8 cellular contexts compared by ENCODE assay signal in the genomic region with DNA sequence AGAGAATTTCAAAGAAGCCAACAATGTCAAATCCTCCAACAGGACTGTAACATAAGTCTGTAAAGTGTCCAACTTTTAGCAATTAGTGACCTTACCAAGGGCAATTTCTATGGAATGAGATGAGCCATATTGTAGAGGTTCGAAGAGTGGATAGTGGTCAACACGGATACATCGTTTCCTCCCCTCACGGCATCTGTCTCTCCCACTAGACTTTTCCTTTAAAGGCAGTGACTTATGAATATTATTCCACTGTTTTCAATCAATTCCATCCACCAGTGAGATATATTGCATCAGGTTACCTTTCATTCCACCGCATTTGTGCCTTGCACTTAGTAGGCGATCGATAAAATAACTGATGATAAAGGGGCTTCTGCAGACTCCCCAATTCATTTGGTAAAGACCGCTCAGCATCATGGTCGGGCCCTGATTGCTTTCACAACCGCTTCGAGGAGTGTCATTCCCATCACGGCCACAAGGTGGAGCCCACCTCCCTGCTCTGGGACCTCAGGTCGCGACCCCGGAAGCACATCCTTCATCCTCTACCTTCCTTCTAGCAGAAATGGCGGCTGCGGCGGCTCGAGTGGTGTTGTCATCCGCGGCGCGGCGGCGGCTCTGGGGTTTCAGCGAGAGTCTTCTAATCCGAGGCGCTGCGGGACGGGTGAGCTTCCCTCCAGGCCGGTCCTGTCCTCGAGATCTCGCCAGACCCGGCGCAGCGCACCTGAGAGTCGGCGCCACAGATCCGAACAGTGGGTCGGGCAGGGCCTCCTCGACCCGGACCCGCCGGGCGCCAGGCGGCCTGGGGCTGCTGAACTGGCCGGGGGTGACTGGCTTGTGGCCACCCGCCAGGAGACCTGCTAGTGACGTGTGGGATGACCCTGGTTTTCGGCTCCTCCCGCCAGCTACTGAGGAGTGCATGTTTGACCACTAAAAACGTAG. TPM values are rescaled to one million over a fixed set of nuclear protein-coding genes. Genes with fewer than 3 reads are reported as not detected.
DNase-seq lines count a peak whose midpoint lies in the region; TF ChIP-seq lines count a peak whose summit lies in the region.

A gene with protein sequence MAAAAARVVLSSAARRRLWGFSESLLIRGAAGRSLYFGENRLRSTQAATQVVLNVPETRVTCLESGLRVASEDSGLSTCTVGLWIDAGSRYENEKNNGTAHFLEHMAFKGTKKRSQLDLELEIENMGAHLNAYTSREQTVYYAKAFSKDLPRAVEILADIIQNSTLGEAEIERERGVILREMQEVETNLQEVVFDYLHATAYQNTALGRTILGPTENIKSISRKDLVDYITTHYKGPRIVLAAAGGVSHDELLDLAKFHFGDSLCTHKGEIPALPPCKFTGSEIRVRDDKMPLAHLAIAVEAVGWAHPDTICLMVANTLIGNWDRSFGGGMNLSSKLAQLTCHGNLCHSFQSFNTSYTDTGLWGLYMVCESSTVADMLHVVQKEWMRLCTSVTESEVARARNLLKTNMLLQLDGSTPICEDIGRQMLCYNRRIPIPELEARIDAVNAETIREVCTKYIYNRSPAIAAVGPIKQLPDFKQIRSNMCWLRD (plus strand): TSS at position 535 of the 936 bp plus-strand sequence. CDS start 25 bp downstream, at position 560.

- peaks cover 11% of the 10 kb centered on the region for H3K36me3 ChIP-seq in H7 (replicated peaks; ENCODE audit: control insufficient read depth, insufficient read depth, low read length)
- H3K36me3 ChIP-seq in Loucy (ENCODE audit: insufficient read depth, low read length) = peaks cover 16% of the 10 kb centered on the region; the same call in 1 of the 2 replicates

- peaks cover 16% of the 10 kb centered on the region for H3K4me1 Mint-ChIP-seq in nephron
- H3K4me1 Mint-ChIP-seq in stimulated activated naive CD8-positive, alpha-beta T cell treated with anti-CD3 and anti-CD28 coated beads, Interleukin-15, Interleukin-2, amounts not matched to agents 100 ng/mL and 50 ng/mL, for 24 hours (ENCODE audit: low read depth) = peaks cover 36% of the 10 kb centered on the region

- TF ChIP-seq POLR2A in Raji (IDR thresholded peaks at IDR 0.05; ENCODE audit: insufficient read depth, low read depth, low read length) = peak; percentile 85

- peaks cover 25% of the 10 kb centered on the region for H3K36me3 Mint-ChIP-seq in nephron (ENCODE audit: low read depth)
- peaks cover 33% of the 10 kb centered on the region for H3K36me3 Mint-ChIP-seq in stimulated activated naive CD8-positive, alpha-beta T cell treated with anti-CD3 and anti-CD28 coated beads, Interleukin-15, Interleukin-2, amounts not matched to agents 100 ng/mL and 50 ng/mL, for 24 hours (ENCODE audit: low read depth)

- H3K9me3 ChIP-seq in Loucy (ENCODE audit: insufficient read depth, low read depth, low read length) = no peaks in the 10 kb centered on the region

- H3K27ac Mint-ChIP-seq in nephron = peak within 1 kb of the TSS; percentile 74 to 83 (median 82)
- H3K27ac Mint-ChIP-seq in stimulated activated naive CD8-positive, alpha-beta T cell treated with anti-CD3 and anti-CD28 coated beads, Interleukin-15, Interleukin-2, amounts not matched to agents 100 ng/mL and 50 ng/mL, for 24 hours = peak within 1 kb of the TSS; percentile 93

- H3K9me2 ChIP-seq in Loucy (replicated peaks; ENCODE audit: low read depth, low read length) = no peaks in the 10 kb centered on the region

- H3K4me2 ChIP-seq in Loucy (ENCODE audit: low read depth, low read length, poor library complexity, severe bottlenecking) = peak within 1 kb of the TSS; percentile 97

- H3K27me3 ChIP-seq in H7 (ENCODE audit: control insufficient read depth, insufficient read depth, low read length) (no peaks in the 10 kb centered on the region; the same call in 1 of the 2 replicates), Loucy (ENCODE audit: insufficient read depth, low read length, poor library complexity, severe bottlenecking) (peaks cover 7% of the 10 kb centered on the region)

- H3K4me3 ChIP-seq in H7 (ENCODE audit: insufficient read depth, low read depth, low read length) (peak within 1 kb of the TSS; percentile 82), Loucy (ENCODE audit: low read length, poor library complexity, severe bottlenecking) (peak within 1 kb of the TSS; percentile 98), fibroblast of pulmonary artery (replicated peaks; ENCODE audit: low read depth, low read length) (peak within 1 kb of the TSS; percentile 86)

- peak within 1 kb of the TSS; percentile 87 to 90 (median 88) for H3K4me3 Mint-ChIP-seq in nephron
- H3K4me3 Mint-ChIP-seq in stimulated activated naive CD8-positive, alpha-beta T cell treated with anti-CD3 and anti-CD28 coated beads, Interleukin-15, Interleukin-2, amounts not matched to agents 100 ng/mL and 50 ng/mL, for 24 hours = peak within 1 kb of the TSS; percentile 89

- in situ Hi-C loops in G401 (cut with HindIII; ENCODE audit: low sequenced_read_pairs) = no loop called here

- H3K4me1 ChIP-seq in Loucy (ENCODE audit: insufficient read depth, low read length, poor library complexity, severe bottlenecking) = peaks cover 23% of the 10 kb centered on the region

- H3K79me2 ChIP-seq in Loucy (ENCODE audit: insufficient read depth, low read length) = peaks cover 41% of the 10 kb centered on the region

- H2AFZ ChIP-seq in Loucy (ENCODE audit: low read length) = peak within 1 kb of the TSS; percentile 99

- peaks cover 7% of the 10 kb centered on the region for H3K27me3 Mint-ChIP-seq in nephron (ENCODE audit: low read depth)
- H3K27me3 Mint-ChIP-seq in stimulated activated naive CD8-positive, alpha-beta T cell treated with anti-CD3 and anti-CD28 coated beads, Interleukin-15, Interleukin-2, amounts not matched to agents 100 ng/mL and 50 ng/mL, for 24 hours = peaks cover 6% of the 10 kb centered on the region

- TF ChIP-seq CTCF in Loucy (conservative IDR thresholded peaks at IDR 0.05; ENCODE audit: low read length) = peak; percentile 79
- peak; percentile 91 for TF ChIP-seq CTCF in fibroblast of pulmonary artery (IDR thresholded peaks at IDR 0.05; ENCODE audit: low read length, missing control alignments)
- TF ChIP-seq CTCF in nephron (IDR thresholded peaks at IDR 0.05; ENCODE audit: unreplicated experiment in 3 of 3) = peak; percentile 97 to 99 (median 98)

- H3F3A ChIP-seq in Loucy (ENCODE audit: low read depth) = no peaks in the 10 kb centered on the region

- DNase-seq in G401 (ENCODE audit: low spot score) (peak; percentile 95), H7 (peak; percentile 87), fibroblast of pulmonary artery (ENCODE audit: low read depth) (peak; percentile 93)
- peak; percentile 93 for DNase-seq in activated effector memory CD4-positive, alpha-beta T cell treated with Interleukin-2 at 50 U/mL for 16 hours

- H3K9me3 Mint-ChIP-seq in nephron = no peaks in the 10 kb centered on the region
- no peaks in the 10 kb centered on the region for H3K9me3 Mint-ChIP-seq in stimulated activated naive CD8-positive, alpha-beta T cell treated with anti-CD3 and anti-CD28 coated beads, Interleukin-15, Interleukin-2, amounts not matched to agents 100 ng/mL and 50 ng/mL, for 24 hours

- peak within 1 kb of the TSS; percentile 94 for H3K9ac ChIP-seq in Loucy (ENCODE audit: low read depth, low read length, poor library complexity, severe bottlenecking)

- peaks cover 20% of the 10 kb centered on the region for H4K20me1 ChIP-seq in Loucy (ENCODE audit: insufficient read depth, low read length, poor library complexity, severe bottlenecking)

RNA-seq across cellular contexts. Expression of the gene that starts here (rescaled TPM):
- total RNA-seq in G401 (2014; rRNA removed; shearing (Covaris generic)) = 123 and 157 TPM in 2 replicates
- total RNA-seq in H7 (2014; rRNA removed; shearing (Covaris generic)) = 99.9 and 123 TPM in 2 replicates

Comparison
In these comparisons a context has a peak if more than half of its experiments do, and no peak if none do; other contexts are left out.
1. Peak in every context shown above with its lines: DNase-seq and H3K4me3 ChIP-seq.